Comparison of ENCODE assay signal across 17 cellular contexts in genomic region chr2:167289651-167290410, GRCh38. TPM values are rescaled to one million over a fixed set of nuclear protein-coding genes. Genes with fewer than 3 reads are reported as not detected.
"Had no signal": no experiment of that assay in that cellular context is flagged by ENCODE, and none has a peak within 500 bp of the region (broad histone marks: within the 10 kb centered on the region; RNA-seq: fewer than 3 reads in every experiment).

No MANE protein-coding gene starts in this region.

- H3K9me3 ChIP-seq: gastrocnemius medialis, ovary had no signal

- H3K4me3 ChIP-seq: coronary artery, gastrocnemius medialis, ovary had no signal

- H3K27me3 ChIP-seq: ovary had no signal

- H3K27ac ChIP-seq: coronary artery, gastrocnemius medialis, ovary had no signal

- FAIRE-seq: endothelial cell of umbilical vein, urothelium cell line had no signal

- ATAC-seq: activated CD4-positive, alpha-beta T cell treated with anti-CD3 and anti-CD28 coated beads for 36 hours; activated CD8-positive, alpha-beta T cell treated with anti-CD3 and anti-CD28 coated beads for 36 hours; activated T-cell treated with anti-CD3 and anti-CD28 coated beads, Interleukin-2, amount 50 U/mL, for 72 hours; gastrocnemius medialis had no signal

- H3K36me3 ChIP-seq: gastrocnemius medialis, ovary had no signal

- DNase-seq: activated CD4-positive, alpha-beta T cell treated with anti-CD3 and anti-CD28 coated beads for 36 hours; activated CD8-positive, alpha-beta memory T cell treated with anti-CD3 and anti-CD28 coated beads, Interleukin-2, amount 50 U/mL, for 4 hours; activated CD8-positive, alpha-beta T cell treated with anti-CD3 and anti-CD28 coated beads for 36 hours; activated gamma-delta T cell treated with Interleukin-2 at 50 U/mL for 16 hours; activated naive CD8-positive, alpha-beta T cell treated with anti-CD3 and anti-CD28 coated beads, Interleukin-2, amount 10 ng/mL, durations not matched to agents 7 days and 5 days; activated T-cell treated with anti-CD3 and anti-CD28 coated beads, Interleukin-2, amount 50 U/mL, for 72 hours; aorta; caudate nucleus; effector CD4-positive, alpha-beta T cell; gastrocnemius medialis; hippocampal formation; kidney glomerular epithelial cell; ovary; T-helper 9 cell had no signal

RNA-seq across cellular contexts. Expression of gene B3GALT1, which starts 3.0 kb away (rescaled TPM):
- total RNA-seq: activated CD8-positive, alpha-beta T cell treated with anti-CD3 and anti-CD28 coated beads for 36 hours; activated naive CD8-positive, alpha-beta T cell treated with anti-CD3 and anti-CD28 coated beads, Interleukin-2, amount 10 ng/mL, durations not matched to agents 7 days and 5 days; activated T-cell treated with anti-CD3 and anti-CD28 coated beads, Interleukin-2, amount 50 U/mL, for 72 hours; endothelial cell of umbilical vein had no signal
- polyA plus RNA-seq: aorta, endothelial cell of umbilical vein had no signal
